Comparison of ENCODE assay signal across 2 cellular contexts in the genomic region with DNA sequence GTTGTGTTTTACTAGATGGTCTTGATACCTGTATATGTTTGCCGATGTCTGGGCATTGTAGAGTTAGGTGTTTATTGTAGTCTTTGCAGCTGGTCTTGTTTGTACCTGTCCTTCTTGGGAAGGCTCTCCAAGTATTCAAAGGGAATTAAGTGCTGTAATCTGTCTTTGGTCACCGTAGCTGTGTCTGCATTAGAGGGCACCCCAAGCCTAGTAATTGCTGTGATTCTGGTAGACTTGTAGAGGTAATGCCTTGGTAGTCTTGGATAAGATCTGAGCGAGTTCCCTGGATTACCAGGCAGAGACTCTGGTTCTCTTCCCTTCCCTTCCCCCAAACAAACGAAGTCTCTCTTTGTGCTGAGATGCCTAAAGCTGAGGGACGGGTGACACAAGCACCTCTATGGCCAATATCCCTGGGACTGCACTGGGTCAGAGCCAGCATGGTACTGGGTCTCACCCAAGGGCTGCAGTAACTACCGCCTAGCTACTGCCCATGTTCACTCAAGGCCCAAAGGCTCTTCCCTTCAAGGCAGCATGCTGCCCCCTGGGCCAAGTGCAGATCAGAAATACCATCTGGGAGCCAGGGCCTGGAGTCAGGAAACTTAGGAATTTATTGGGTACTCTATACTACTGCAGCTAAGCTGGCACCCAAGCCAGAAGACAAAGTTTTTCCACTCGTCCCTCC.
TF ChIP-seq lines count a peak whose summit lies in the region.

No MANE protein-coding gene starts in this region.

TF ChIP-seq in Ishikawa, 13 proteins besides CTCF, POLR2A, EP300 and RAD21:
- TF ChIP-seq TAF1 (IDR thresholded peaks at IDR 0.05; ENCODE audit: low read depth) (no peak), ZBTB7A (IDR thresholded peaks at IDR 0.05; ENCODE audit: low read depth) (no peak), NFIC (IDR thresholded peaks at IDR 0.05) (no peak), FOXM1 (IDR thresholded peaks at IDR 0.05; ENCODE audit: borderline replicate concordance, low read depth) (no peak), CREB1 (IDR thresholded peaks at IDR 0.05; ENCODE audit: low read depth) (no peak)
- TF ChIP-seq, protein P1, sequence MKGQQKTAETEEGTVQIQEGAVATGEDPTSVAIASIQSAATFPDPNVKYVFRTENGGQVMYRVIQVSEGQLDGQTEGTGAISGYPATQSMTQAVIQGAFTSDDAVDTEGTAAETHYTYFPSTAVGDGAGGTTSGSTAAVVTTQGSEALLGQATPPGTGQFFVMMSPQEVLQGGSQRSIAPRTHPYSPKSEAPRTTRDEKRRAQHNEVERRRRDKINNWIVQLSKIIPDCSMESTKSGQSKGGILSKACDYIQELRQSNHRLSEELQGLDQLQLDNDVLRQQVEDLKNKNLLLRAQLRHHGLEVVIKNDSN (IDR thresholded peaks at IDR 0.05): no peak

TF ChIP-seq in K562, 482 proteins besides CTCF, POLR2A, EP300 and RAD21:
- TF ChIP-seq, protein P2, sequence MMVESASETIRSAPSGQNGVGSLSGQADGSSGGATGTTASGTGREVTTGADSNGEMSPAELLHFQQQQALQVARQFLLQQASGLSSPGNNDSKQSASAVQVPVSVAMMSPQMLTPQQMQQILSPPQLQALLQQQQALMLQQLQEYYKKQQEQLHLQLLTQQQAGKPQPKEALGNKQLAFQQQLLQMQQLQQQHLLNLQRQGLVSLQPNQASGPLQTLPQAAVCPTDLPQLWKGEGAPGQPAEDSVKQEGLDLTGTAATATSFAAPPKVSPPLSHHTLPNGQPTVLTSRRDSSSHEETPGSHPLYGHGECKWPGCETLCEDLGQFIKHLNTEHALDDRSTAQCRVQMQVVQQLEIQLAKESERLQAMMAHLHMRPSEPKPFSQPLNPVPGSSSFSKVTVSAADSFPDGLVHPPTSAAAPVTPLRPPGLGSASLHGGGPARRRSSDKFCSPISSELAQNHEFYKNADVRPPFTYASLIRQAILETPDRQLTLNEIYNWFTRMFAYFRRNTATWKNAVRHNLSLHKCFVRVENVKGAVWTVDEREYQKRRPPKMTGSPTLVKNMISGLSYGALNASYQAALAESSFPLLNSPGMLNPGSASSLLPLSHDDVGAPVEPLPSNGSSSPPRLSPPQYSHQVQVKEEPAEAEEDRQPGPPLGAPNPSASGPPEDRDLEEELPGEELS (CRISPR knock-in tag; IDR thresholded peaks at IDR 0.05; ENCODE audit: borderline replicate concordance): no peak
- no peak for TF ChIP-seq NFXL1 (CRISPR knock-in tag; IDR thresholded peaks at IDR 0.05)
- no peak for TF ChIP-seq TEAD4 (IDR thresholded peaks at IDR 0.05; ENCODE audit: low read length)
- TF ChIP-seq TEAD4 (CRISPR knock-in tag; IDR thresholded peaks at IDR 0.05; ENCODE audit: borderline replicate concordance): no peak
- 0 out of 2 replicates have a peak, but pooled peaks have one; percentile 13 for TF ChIP-seq SMC3 (conservative IDR thresholded peaks at IDR 0.05; ENCODE audit: insufficient read depth, low read depth, low read length)
- no peak for TF ChIP-seq GATAD2A (IDR thresholded peaks at IDR 0.05)
- TF ChIP-seq, protein P3, sequence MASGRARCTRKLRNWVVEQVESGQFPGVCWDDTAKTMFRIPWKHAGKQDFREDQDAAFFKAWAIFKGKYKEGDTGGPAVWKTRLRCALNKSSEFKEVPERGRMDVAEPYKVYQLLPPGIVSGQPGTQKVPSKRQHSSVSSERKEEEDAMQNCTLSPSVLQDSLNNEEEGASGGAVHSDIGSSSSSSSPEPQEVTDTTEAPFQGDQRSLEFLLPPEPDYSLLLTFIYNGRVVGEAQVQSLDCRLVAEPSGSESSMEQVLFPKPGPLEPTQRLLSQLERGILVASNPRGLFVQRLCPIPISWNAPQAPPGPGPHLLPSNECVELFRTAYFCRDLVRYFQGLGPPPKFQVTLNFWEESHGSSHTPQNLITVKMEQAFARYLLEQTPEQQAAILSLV (tag; IDR thresholded peaks at IDR 0.05): no peak
- TF ChIP-seq, protein P4, sequence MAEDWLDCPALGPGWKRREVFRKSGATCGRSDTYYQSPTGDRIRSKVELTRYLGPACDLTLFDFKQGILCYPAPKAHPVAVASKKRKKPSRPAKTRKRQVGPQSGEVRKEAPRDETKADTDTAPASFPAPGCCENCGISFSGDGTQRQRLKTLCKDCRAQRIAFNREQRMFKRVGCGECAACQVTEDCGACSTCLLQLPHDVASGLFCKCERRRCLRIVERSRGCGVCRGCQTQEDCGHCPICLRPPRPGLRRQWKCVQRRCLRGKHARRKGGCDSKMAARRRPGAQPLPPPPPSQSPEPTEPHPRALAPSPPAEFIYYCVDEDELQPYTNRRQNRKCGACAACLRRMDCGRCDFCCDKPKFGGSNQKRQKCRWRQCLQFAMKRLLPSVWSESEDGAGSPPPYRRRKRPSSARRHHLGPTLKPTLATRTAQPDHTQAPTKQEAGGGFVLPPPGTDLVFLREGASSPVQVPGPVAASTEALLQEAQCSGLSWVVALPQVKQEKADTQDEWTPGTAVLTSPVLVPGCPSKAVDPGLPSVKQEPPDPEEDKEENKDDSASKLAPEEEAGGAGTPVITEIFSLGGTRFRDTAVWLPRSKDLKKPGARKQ (CRISPR knock-in tag; IDR thresholded peaks at IDR 0.05): no peak
- no peak for TF ChIP-seq NONO (IDR thresholded peaks at IDR 0.05; ENCODE audit: low read depth in 2 of 2, low read length in 1 of 2)
